ENCODE assay signal across 1 cellular context in the genomic region with DNA sequence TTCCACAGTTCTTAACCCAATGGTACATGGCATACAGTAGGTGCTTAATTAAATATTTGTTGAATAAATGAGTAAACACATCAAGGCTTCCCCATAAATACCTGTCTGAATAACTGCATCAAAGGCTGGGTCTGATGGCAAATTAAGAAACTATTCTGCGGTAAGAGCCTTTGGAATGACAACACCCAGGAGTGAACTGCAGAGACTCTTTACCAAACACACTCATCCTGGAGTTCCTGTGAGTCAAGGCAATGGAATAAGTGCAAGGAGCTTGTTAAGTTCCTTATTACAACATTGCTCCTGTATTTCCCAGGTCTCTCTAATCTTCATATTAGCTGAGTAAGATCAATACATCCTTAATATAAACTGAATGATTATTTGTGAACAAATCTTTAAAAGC.
TF ChIP-seq lines count a peak whose summit lies in the region.

No MANE protein-coding gene starts in this region.

TF ChIP-seq in IMR-90, 13 proteins besides CTCF, POLR2A, EP300 and RAD21 (continued from another document):
- TF ChIP-seq, protein P1, sequence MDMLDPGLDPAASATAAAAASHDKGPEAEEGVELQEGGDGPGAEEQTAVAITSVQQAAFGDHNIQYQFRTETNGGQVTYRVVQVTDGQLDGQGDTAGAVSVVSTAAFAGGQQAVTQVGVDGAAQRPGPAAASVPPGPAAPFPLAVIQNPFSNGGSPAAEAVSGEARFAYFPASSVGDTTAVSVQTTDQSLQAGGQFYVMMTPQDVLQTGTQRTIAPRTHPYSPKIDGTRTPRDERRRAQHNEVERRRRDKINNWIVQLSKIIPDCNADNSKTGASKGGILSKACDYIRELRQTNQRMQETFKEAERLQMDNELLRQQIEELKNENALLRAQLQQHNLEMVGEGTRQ (IDR thresholded peaks at IDR 0.05; ENCODE audit: low read depth, low read length) = no peak
- no peak for TF ChIP-seq MAZ (IDR thresholded peaks at IDR 0.05; ENCODE audit: borderline replicate concordance, low read depth, low read length)
- no peak for TF ChIP-seq NFE2L2 (IDR thresholded peaks at IDR 0.05; ENCODE audit: low read depth, low read length)
- no peak for TF ChIP-seq CHD1 (IDR thresholded peaks at IDR 0.05; ENCODE audit: low read depth, low read length)
- no peak for TF ChIP-seq RCOR1 (IDR thresholded peaks at IDR 0.05; ENCODE audit: insufficient replicate concordance, low read length)
- TF ChIP-seq RFX5 (IDR thresholded peaks at IDR 0.05; ENCODE audit: low read depth, low read length) = no peak
- no peak for TF ChIP-seq MAFK (IDR thresholded peaks at IDR 0.05; ENCODE audit: low read depth, low read length)
- no peak for TF ChIP-seq ELK1 (IDR thresholded peaks at IDR 0.05; ENCODE audit: borderline replicate concordance, low read depth, low read length)
- TF ChIP-seq MXI1 (IDR thresholded peaks at IDR 0.05; ENCODE audit: borderline replicate concordance, low read depth, low read length) = no peak
